ENCODE assay signal across 16 cellular contexts in the genomic region with DNA sequence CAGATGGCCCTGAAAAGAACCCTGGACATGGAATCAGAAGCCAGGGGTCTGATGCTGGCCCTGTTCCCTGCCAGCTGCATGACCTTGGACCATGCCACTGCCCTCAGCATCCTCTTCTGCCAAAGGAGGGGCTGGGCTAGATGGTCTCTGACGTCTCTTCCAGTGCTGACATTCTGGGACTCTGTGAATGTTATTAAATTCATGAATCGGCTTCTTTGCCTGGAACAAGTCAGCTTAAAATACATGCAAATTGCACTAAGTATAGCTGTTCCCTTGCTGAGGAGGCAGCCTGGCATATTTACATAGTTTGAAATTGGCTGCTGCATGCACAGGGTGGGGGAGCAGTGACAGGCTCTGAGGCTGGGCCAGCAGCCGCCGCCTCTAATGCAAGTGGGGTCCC.
"Had no signal": no experiment of that assay in that cellular context is flagged by ENCODE, and none has a peak within 500 bp of the region (broad histone marks: within the 10 kb centered on the region; RNA-seq: fewer than 3 reads in every experiment).

No MANE protein-coding gene starts in this region.

- DNase-seq: activated CD4-positive, alpha-beta T cell treated with anti-CD3 and anti-CD28 coated beads, Interleukin-2, amount 50 U/mL, for 48 hours; activated CD4-positive, CD25-positive, alpha-beta regulatory T cell treated with anti-CD3 and anti-CD28 coated beads, Interleukin-2, amount 50 U/mL, for 72 hours; activated effector memory CD4-positive, alpha-beta T cell treated with Interleukin-2 at 50 U/mL for 16 hours; activated T-cell treated with anti-CD3 and anti-CD28 coated beads, Interleukin-2, amount 50 U/mL, for 4 hours; body of pancreas; effector memory CD4-positive, alpha-beta T cell; gastrocnemius medialis; kidney; left ventricle myocardium superior; natural killer cell; psoas muscle; right lobe of liver; stimulated activated naive CD8-positive, alpha-beta T cell treated with anti-CD3 and anti-CD28 coated beads, Interleukin-15, Interleukin-2, amounts not matched to agents 100 U/mL and 50 U/mL, for 24 hours; T-helper 1 cell had no signal

- H3K4me3 ChIP-seq: adrenal gland, body of pancreas, gastrocnemius medialis, psoas muscle, right lobe of liver, thoracic aorta had no signal
